In the genomic region with DNA sequence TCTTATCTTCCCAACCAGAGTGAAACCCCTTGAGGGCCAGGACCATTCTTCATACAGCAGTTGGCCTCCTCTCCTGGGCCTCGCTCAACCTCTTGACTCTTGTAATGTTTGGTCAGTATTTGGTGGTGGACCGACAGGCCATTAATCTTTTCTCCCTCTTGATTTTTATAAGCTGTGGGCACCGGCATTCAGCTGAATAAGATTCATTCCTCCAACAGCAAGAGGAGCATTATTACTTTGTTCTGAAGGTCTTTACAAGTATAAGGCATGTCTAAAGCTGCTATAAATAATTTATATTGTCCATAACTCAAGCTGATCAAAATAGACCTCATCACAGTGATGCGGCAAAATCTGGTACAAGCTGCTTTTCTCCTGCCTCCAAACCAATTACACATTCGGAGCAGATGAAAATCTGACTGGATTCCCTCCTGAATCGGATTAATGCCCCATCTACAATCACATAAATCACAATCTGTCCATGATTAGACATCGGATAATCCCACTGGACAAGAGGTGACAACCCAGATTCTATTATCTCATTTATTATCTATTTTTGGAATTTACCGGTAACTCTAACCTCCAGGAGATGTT, we compare ENCODE assay signal across 12 cellular contexts. TPM values are rescaled to one million over a fixed set of nuclear protein-coding genes. Genes with fewer than 3 reads are reported as not detected.
DNase-seq lines count a peak whose midpoint lies in the region; ATAC-seq and TF ChIP-seq lines count a peak whose summit lies in the region.
"Had no signal": no experiment of that assay in that cellular context is flagged by ENCODE, and none has a peak within 500 bp of the region (broad histone marks: within the 10 kb centered on the region; RNA-seq: fewer than 3 reads in every experiment).

No MANE protein-coding gene starts in this region.

- no peak overlapping the region for H4K8ac ChIP-seq in IMR-90 (ENCODE audit: low read depth in 2 of 2, low read length in 2 of 2)

- no peak for TF ChIP-seq RAD21 in IMR-90 (IDR thresholded peaks at IDR 0.05; ENCODE audit: low read length)

- no peak overlapping the region for H4K91ac ChIP-seq in IMR-90 (ENCODE audit: insufficient read depth, low read depth, low read length)

- H3K18ac ChIP-seq in IMR-90 (ENCODE audit: low read depth, low read length): no peak overlapping the region

- H3K4me1 ChIP-seq in IMR-90 (ENCODE audit: control insufficient read depth, insufficient read depth, low read length) (peaks cover 5% of the 10 kb centered on the region; the same call in 1 of the 2 replicates), PC-3 (ENCODE audit: insufficient read depth, low read length) (peaks cover 18% of the 10 kb centered on the region)
- H3K4me1 ChIP-seq: BE2C had no signal

- no peak for TF ChIP-seq CTCF in IMR-90 (conservative IDR thresholded peaks at IDR 0.05; ENCODE audit: low read depth, low read length)
- TF ChIP-seq CTCF in PC-3 (conservative IDR thresholded peaks at IDR 0.05; ENCODE audit: low read depth, low read length): no peak
- TF ChIP-seq CTCF in glutamatergic neuron (IDR thresholded peaks at IDR 0.05; ENCODE audit: partially characterized antibody, unreplicated experiment): no peak

- H3K9me2 ChIP-seq in PC-3 (replicated peaks; ENCODE audit: low read length): no peaks in the 10 kb centered on the region

- no peak overlapping the region for H2BK15ac ChIP-seq in IMR-90 (ENCODE audit: low read depth, low read length)

- H3K27ac ChIP-seq in IMR-90 (ENCODE audit: insufficient read depth, low read length): no peak overlapping the region
- peak overlapping the region; percentile 19; the same call in 1 of the 2 replicates for H3K27ac ChIP-seq in PC-3 (ENCODE audit: low read length)
- H3K27ac ChIP-seq: C4-2B had no signal

- H2AK5ac ChIP-seq in IMR-90 (ENCODE audit: low read depth, low read length): no peak overlapping the region

- H2AK9ac ChIP-seq in IMR-90 (replicated peaks; ENCODE audit: low read depth, low read length, poor library complexity): no peak overlapping the region

- in situ Hi-C loops in IMR-90 (cut with MboI; ENCODE audit: low sequenced_read_pairs): no loop called here

- POLR2A ChIA-PET in IMR-90 (lab: Charles Lee; ENCODE audit: unreplicated experiment) (no interaction called here), PC-3 (lab: Charles Lee; ENCODE audit: unreplicated experiment) (no interaction called here)

- H3F3A ChIP-seq in PC-3 (ENCODE audit: low read length, unreplicated experiment): no peaks in the 10 kb centered on the region

- H3K79me2 ChIP-seq in PC-3 (ENCODE audit: low read length): no peaks in the 10 kb centered on the region

- H4K5ac ChIP-seq in IMR-90 (ENCODE audit: low read depth, low read length): no peak overlapping the region

- H2AFZ ChIP-seq in IMR-90 (replicated peaks; ENCODE audit: low read length, poor library complexity): no peak overlapping the region
- no peak overlapping the region for H2AFZ ChIP-seq in PC-3 (ENCODE audit: low read length)

- H3K9me3 Mint-ChIP-seq in glutamatergic neuron (ENCODE audit: unreplicated experiment): no peaks in the 10 kb centered on the region
- H3K9me3 Mint-ChIP-seq: IgD-negative memory B cell had no signal

- H3K56ac ChIP-seq in IMR-90 (ENCODE audit: extremely low read depth, insufficient read depth, low read length): no peak overlapping the region

- H3K4me1 Mint-ChIP-seq in glutamatergic neuron (ENCODE audit: low read depth, unreplicated experiment): peaks cover 4% of the 10 kb centered on the region
- H3K4me1 Mint-ChIP-seq: CD4-positive, alpha-beta memory T cell had no signal

- CTCF ChIA-PET in IMR-90 (lab: Yijun Ruan, JAX): no interaction called here
- CTCF ChIA-PET in PC-3 (lab: Charles Lee): no interaction called here

- no peak overlapping the region for H3K9ac ChIP-seq in IMR-90 (ENCODE audit: low read depth, low read length)
- H3K9ac ChIP-seq in PC-3 (ENCODE audit: low read length): no peak overlapping the region

- H3K4me3 ChIP-seq in IMR-90 (ENCODE audit: insufficient read depth, low read depth, low read length): no peak overlapping the region
- H3K4me3 ChIP-seq in PC-3 (ENCODE audit: low read length): no peak overlapping the region

- peaks cover 6% of the 10 kb centered on the region for H3K36me3 Mint-ChIP-seq in glutamatergic neuron (ENCODE audit: unreplicated experiment)
- H3K36me3 Mint-ChIP-seq: CD4-positive, alpha-beta memory T cell had no signal

- no peak overlapping the region for H3K4me3 Mint-ChIP-seq in glutamatergic neuron (ENCODE audit: unreplicated experiment)
- H3K4me3 Mint-ChIP-seq: IgD-negative memory B cell had no signal

- peaks cover 3% of the 10 kb centered on the region; the same call in 1 of the 2 replicates for H3K9me1 ChIP-seq in IMR-90 (ENCODE audit: insufficient read depth, low read length)

- BruUV-seq in IMR-90 (replicated peaks; lab: Mats Ljungman, UMichigan) (no TSS peak), PC-3 (replicated peaks; lab: Mats Ljungman, UMichigan) (no TSS peak)

- H3K27me3 ChIP-seq in IMR-90 (ENCODE audit: control insufficient read depth, insufficient read depth, low read length) (peaks cover 15% of the 10 kb centered on the region), PC-3 (ENCODE audit: low read length) (no peaks in the 10 kb centered on the region)

- H2BK5ac ChIP-seq in IMR-90 (ENCODE audit: low read depth, low read length, poor library complexity, severe bottlenecking): no peak overlapping the region

- DNase-seq in D341Med (ENCODE audit: low spot score) (peak; percentile 55), IMR-90 (no peak), PC-3 (no peak), glutamatergic neuron (no peak), SIG-M5 (lab: John Stamatoyannopoulos, UW) (no peak)
- no peak for DNase-seq in activated naive CD4-positive, alpha-beta T cell treated with Interleukin-2 at 50 U/mL for 16 hours
- DNase-seq: BE2C; CD4-positive, alpha-beta memory T cell; GF-D8 had no signal

- H3K27ac Mint-ChIP-seq in glutamatergic neuron (ENCODE audit: unreplicated experiment): peak overlapping the region; percentile 55
- H3K27ac Mint-ChIP-seq: IgD-negative memory B cell had no signal

- H3K4me2 ChIP-seq in IMR-90 (ENCODE audit: low read depth, low read length) (no peak overlapping the region), PC-3 (ENCODE audit: low read length) (no peak overlapping the region)

- H3K23ac ChIP-seq in IMR-90 (ENCODE audit: low read depth, low read length): no peak overlapping the region

- H3K9me3 ChIP-seq in IMR-90 (ENCODE audit: control insufficient read depth, insufficient read depth, low read length) (no peaks in the 10 kb centered on the region), PC-3 (ENCODE audit: low read length) (no peaks in the 10 kb centered on the region)
- H3K9me3 ChIP-seq: BE2C had no signal

- H2BK20ac ChIP-seq in IMR-90 (ENCODE audit: low read depth, low read length): no peak overlapping the region

- H3K79me1 ChIP-seq in IMR-90 (ENCODE audit: low read depth in 1 of 2, low read length in 2 of 2): no peaks in the 10 kb centered on the region

- dilution Hi-C loops in IMR-90 (cut with HindIII; ENCODE audit: low sequenced_read_pairs, unreplicated experiment): no loop called here

- no peak overlapping the region for H2BK120ac ChIP-seq in IMR-90 (ENCODE audit: low read depth, low read length)

- ATAC-seq in IMR-90 (ENCODE audit: low read depth): no peak
- no peak for ATAC-seq in PC-3
- ATAC-seq in HG03025 (IDR thresholded peaks at IDR 0.05; ENCODE audit: low FRiP score, unreplicated experiment): no peak

- H3K27me3 Mint-ChIP-seq in glutamatergic neuron (ENCODE audit: unreplicated experiment): peaks cover 1% of the 10 kb centered on the region

- H3K4ac ChIP-seq in IMR-90 (ENCODE audit: low read depth, low read length): no peak overlapping the region

- H3K36me3 ChIP-seq in IMR-90 (ENCODE audit: control insufficient read depth, insufficient read depth, low read length): no peaks in the 10 kb centered on the region
- H3K36me3 ChIP-seq in PC-3 (ENCODE audit: low read depth, low read length): no peaks in the 10 kb centered on the region
- H3K36me3 ChIP-seq: BE2C had no signal

- WGBS in IMR-90 (ENCODE audit: extremely low coverage in 2 of 2, insufficient read length in 1 of 2), 2 experiments: no CpG with 5 or more reads among the region's 8 CpGs

- no peak for TF ChIP-seq POLR2A in IMR-90 (IDR thresholded peaks at IDR 0.05; ENCODE audit: low read depth, low read length)

- no peaks in the 10 kb centered on the region for H4K20me1 ChIP-seq in IMR-90 (ENCODE audit: insufficient read depth, low read length)
- H4K20me1 ChIP-seq in PC-3 (ENCODE audit: low read length): no peaks in the 10 kb centered on the region

- no peak overlapping the region for H3K14ac ChIP-seq in IMR-90 (replicated peaks; ENCODE audit: low read depth, low read length)

- intact Hi-C loops in IMR-90 (cut with micrococcal nuclease) (no loop called here), PC-3 (cut with micrococcal nuclease) (no loop called here)

TF ChIP-seq in IMR-90, 13 proteins besides CTCF, POLR2A, EP300 and RAD21 (continues in another document):
- peak; percentile 64; the same call in 1 of the 2 replicates for TF ChIP-seq NFE2L2 (IDR thresholded peaks at IDR 0.05; ENCODE audit: low read depth, low read length)
- TF ChIP-seq, protein P1, sequence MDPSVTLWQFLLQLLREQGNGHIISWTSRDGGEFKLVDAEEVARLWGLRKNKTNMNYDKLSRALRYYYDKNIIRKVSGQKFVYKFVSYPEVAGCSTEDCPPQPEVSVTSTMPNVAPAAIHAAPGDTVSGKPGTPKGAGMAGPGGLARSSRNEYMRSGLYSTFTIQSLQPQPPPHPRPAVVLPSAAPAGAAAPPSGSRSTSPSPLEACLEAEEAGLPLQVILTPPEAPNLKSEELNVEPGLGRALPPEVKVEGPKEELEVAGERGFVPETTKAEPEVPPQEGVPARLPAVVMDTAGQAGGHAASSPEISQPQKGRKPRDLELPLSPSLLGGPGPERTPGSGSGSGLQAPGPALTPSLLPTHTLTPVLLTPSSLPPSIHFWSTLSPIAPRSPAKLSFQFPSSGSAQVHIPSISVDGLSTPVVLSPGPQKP (IDR thresholded peaks at IDR 0.05; ENCODE audit: borderline replicate concordance, low read depth, low read length): no peak

RNA-seq across cellular contexts. Expression of a gene that starts 8.4 kb away (rescaled TPM):
- total RNA-seq in IMR-90 (2012; rRNA removed) (1.1 and 1.3 TPM in 2 replicates), PC-3 (2014; rRNA removed) (3.6 and 6.3 TPM in 2 replicates), glutamatergic neuron (ENCODE audit: unreplicated experiment) (78.7 TPM)
- polyA plus RNA-seq in IMR-90 (2012; rRNA removed): 2.5 and 3.6 TPM in 2 replicates
- 2.0 and 3.7 TPM in 2 replicates for polyA plus RNA-seq in IMR-90 (2012; cell fraction: cytosol; rRNA removed)
- polyA plus RNA-seq in IMR-90 (2012; cell fraction: nucleus; rRNA removed; ENCODE audit: low replicate concordance): 17.3 and 24.8 TPM in 2 replicates
- total RNA-seq: CD4-positive, alpha-beta memory T cell had no signal
- polyA plus RNA-seq: CD4-positive, alpha-beta memory T cell had no signal

RNA-seq across cellular contexts. Expression of a gene that starts 16.9 kb away (rescaled TPM):
- total RNA-seq in IMR-90 (2012; rRNA removed): 159 and 172 TPM in 2 replicates
- 115 and 116 TPM in 2 replicates for polyA plus RNA-seq in IMR-90 (2012; rRNA removed)
- polyA plus RNA-seq in IMR-90 (2012; cell fraction: cytosol; rRNA removed): 45.8 and 62.6 TPM in 2 replicates
- polyA plus RNA-seq in IMR-90 (2012; cell fraction: nucleus; rRNA removed; ENCODE audit: low replicate concordance): 22.3 and 88.0 TPM in 2 replicates
- total RNA-seq in PC-3 (2014; rRNA removed): 128 and 160 TPM in 2 replicates
- 144 TPM for total RNA-seq in glutamatergic neuron (ENCODE audit: unreplicated experiment)

Comparison
In these comparisons a context has a peak if more than half of its experiments do, and no peak if none do; other contexts are left out.
1. RNA of a gene that starts 8.4 kb away (total RNA-seq): 78.7 TPM in glutamatergic neuron (single experiment); 3.6 to 6.3 TPM in PC-3 and 1.1 to 1.3 TPM in IMR-90; every median in the first group is over 10 times any median in the second.